1 cellular context compared by ENCODE assay signal in genomic region chr17:12624221-12624620, GRCh38.
TF ChIP-seq lines count a peak whose summit lies in the region.

No MANE protein-coding gene starts in this region.

TF ChIP-seq in WTC11, 78 proteins besides CTCF, POLR2A, EP300 and RAD21 (continued from another document):
- TF ChIP-seq, protein P1, sequence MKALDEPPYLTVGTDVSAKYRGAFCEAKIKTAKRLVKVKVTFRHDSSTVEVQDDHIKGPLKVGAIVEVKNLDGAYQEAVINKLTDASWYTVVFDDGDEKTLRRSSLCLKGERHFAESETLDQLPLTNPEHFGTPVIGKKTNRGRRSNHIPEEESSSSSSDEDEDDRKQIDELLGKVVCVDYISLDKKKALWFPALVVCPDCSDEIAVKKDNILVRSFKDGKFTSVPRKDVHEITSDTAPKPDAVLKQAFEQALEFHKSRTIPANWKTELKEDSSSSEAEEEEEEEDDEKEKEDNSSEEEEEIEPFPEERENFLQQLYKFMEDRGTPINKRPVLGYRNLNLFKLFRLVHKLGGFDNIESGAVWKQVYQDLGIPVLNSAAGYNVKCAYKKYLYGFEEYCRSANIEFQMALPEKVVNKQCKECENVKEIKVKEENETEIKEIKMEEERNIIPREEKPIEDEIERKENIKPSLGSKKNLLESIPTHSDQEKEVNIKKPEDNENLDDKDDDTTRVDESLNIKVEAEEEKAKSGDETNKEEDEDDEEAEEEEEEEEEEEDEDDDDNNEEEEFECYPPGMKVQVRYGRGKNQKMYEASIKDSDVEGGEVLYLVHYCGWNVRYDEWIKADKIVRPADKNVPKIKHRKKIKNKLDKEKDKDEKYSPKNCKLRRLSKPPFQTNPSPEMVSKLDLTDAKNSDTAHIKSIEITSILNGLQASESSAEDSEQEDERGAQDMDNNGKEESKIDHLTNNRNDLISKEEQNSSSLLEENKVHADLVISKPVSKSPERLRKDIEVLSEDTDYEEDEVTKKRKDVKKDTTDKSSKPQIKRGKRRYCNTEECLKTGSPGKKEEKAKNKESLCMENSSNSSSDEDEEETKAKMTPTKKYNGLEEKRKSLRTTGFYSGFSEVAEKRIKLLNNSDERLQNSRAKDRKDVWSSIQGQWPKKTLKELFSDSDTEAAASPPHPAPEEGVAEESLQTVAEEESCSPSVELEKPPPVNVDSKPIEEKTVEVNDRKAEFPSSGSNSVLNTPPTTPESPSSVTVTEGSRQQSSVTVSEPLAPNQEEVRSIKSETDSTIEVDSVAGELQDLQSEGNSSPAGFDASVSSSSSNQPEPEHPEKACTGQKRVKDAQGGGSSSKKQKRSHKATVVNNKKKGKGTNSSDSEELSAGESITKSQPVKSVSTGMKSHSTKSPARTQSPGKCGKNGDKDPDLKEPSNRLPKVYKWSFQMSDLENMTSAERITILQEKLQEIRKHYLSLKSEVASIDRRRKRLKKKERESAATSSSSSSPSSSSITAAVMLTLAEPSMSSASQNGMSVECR (CRISPR knock-in tag; IDR thresholded peaks at IDR 0.05; ENCODE audit: borderline replicate concordance), result no peak
- TF ChIP-seq NR1H2 (CRISPR knock-in tag; IDR thresholded peaks at IDR 0.05) (no peak), SMAD4 (CRISPR knock-in tag; IDR thresholded peaks at IDR 0.05) (no peak)
